ENCODE assay signal across 8 cellular contexts in the genomic region with DNA sequence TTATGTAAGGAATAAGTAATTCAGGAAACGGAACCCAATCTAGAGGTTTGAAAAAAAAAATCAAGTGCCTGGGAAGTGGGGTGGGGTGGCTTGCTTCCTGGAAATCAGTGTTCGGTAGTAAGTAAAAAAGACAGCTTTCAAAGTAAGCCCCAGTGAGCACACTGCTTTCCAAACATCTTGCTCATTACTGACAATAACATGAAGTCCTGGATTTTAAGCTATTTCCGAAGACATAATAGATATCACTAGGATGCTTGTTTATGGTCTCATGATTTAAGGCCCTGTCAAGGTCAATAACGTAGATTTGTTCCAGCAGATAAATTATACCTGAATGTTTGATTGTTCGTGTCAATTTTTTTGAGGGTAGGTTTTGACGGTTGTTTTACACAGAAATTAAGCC. TPM values are rescaled to one million over a fixed set of nuclear protein-coding genes. Genes with fewer than 3 reads are reported as not detected.
A peak's percentile ranks its signal among the peaks of the same experiment; 100 is the strongest.
DNase-seq lines count a peak whose midpoint lies in the region; ATAC-seq lines count a peak whose summit lies in the region.

No MANE protein-coding gene starts in this region.

- peak overlapping the region; percentile 52 for H3K9ac ChIP-seq in iPS-18a (ENCODE audit: low read length)
- peak overlapping the region; percentile 66 to 75 for H3K9ac ChIP-seq in stomach smooth muscle (ENCODE audit: low read length in 2 of 2)

- H3K4me3 ChIP-seq in iPS-18a (ENCODE audit: low read length) (peak overlapping the region; percentile 72), stomach smooth muscle (ENCODE audit: low read length in 2 of 2) (peak overlapping the region; percentile 79 to 85)

- DNase-seq in DMS 273 (lab: John Stamatoyannopoulos, UW; ENCODE audit: unreplicated experiment) (peak; percentile 27), DMS 273 treated with DMSO at 0.1 percent for 48 hours (lab: John Stamatoyannopoulos, UW) (no peak), GM03348 (ENCODE audit: low spot score) (no peak), NOMO-1 (lab: John Stamatoyannopoulos, UW; ENCODE audit: unreplicated experiment in 2 of 2) (no peak)
- peak; percentile 23 for DNase-seq in activated CD4-positive, alpha-beta memory T cell treated with anti-CD3 and anti-CD28 coated beads, Interleukin-2, amount 10 ng/mL, durations not matched to agents 7 days and 5 days

- H3K9me3 Mint-ChIP-seq in activated CD4-positive, alpha-beta memory T cell treated with anti-CD3 and anti-CD28 coated beads, Interleukin-2, amount 10 ng/mL, durations not matched to agents 7 days and 5 days: peaks cover 8% of the 10 kb centered on the region

- peaks cover 52% of the 10 kb centered on the region for H3K36me3 Mint-ChIP-seq in activated CD4-positive, alpha-beta memory T cell treated with anti-CD3 and anti-CD28 coated beads, Interleukin-2, amount 10 ng/mL, durations not matched to agents 7 days and 5 days (ENCODE audit: low read depth)

- H3K4me1 Mint-ChIP-seq in activated CD4-positive, alpha-beta memory T cell treated with anti-CD3 and anti-CD28 coated beads, Interleukin-2, amount 10 ng/mL, durations not matched to agents 7 days and 5 days: peaks cover 68% of the 10 kb centered on the region

- H3K9me3 ChIP-seq in iPS-18a (ENCODE audit: control insufficient read depth, low read depth, low read length): no peaks in the 10 kb centered on the region
- no peaks in the 10 kb centered on the region for H3K9me3 ChIP-seq in stomach smooth muscle (ENCODE audit: control insufficient read depth in 2 of 2, low read length in 2 of 2)

- CTCF ChIA-PET in activated CD4-positive, alpha-beta memory T cell treated with anti-CD3 and anti-CD28 coated beads, Interleukin-2, amount 10 ng/mL, durations not matched to agents 7 days and 5 days (lab: Charles Lee): interaction anchor here (0.8 to 2.3 kb wide), 3 partner anchors 14 to 46 kb away, joined by 3 to 15 read pairs (median 4); no protein-coding TSS in a partner anchor

- POLR2A ChIA-PET in activated CD4-positive, alpha-beta memory T cell treated with anti-CD3 and anti-CD28 coated beads, Interleukin-2, amount 10 ng/mL, durations not matched to agents 7 days and 5 days (lab: Charles Lee): interaction anchor here (1.0 to 5.1 kb wide), 9 partner anchors 11 to 1019 kb away, joined by 3 to 46 read pairs (median 6); a partner anchor contains a TSS

- peak overlapping the region; percentile 99 for H3K27ac Mint-ChIP-seq in activated CD4-positive, alpha-beta memory T cell treated with anti-CD3 and anti-CD28 coated beads, Interleukin-2, amount 10 ng/mL, durations not matched to agents 7 days and 5 days

- H3K36me3 ChIP-seq in iPS-18a (ENCODE audit: control insufficient read depth, low read depth, low read length): no peaks in the 10 kb centered on the region
- H3K36me3 ChIP-seq in stomach smooth muscle (ENCODE audit: control insufficient read depth in 2 of 2, insufficient read depth in 2 of 2, low read length in 2 of 2): no peaks in the 10 kb centered on the region

- no peak for ATAC-seq in GM19328 (IDR thresholded peaks at IDR 0.05; ENCODE audit: unreplicated experiment)

- no peaks in the 10 kb centered on the region for H3K27me3 Mint-ChIP-seq in activated CD4-positive, alpha-beta memory T cell treated with anti-CD3 and anti-CD28 coated beads, Interleukin-2, amount 10 ng/mL, durations not matched to agents 7 days and 5 days

- H3K4me1 ChIP-seq in iPS-18a (ENCODE audit: control insufficient read depth, low read depth, low read length): peaks cover 7% of the 10 kb centered on the region
- peaks cover 5% of the 10 kb centered on the region for H3K4me1 ChIP-seq in stomach smooth muscle (ENCODE audit: control insufficient read depth, insufficient read depth, low read length)

- H3K27me3 ChIP-seq in iPS-18a (ENCODE audit: control insufficient read depth, insufficient read depth, low read length) (peaks cover 22% of the 10 kb centered on the region), stomach smooth muscle (ENCODE audit: control insufficient read depth in 1 of 2, insufficient read depth in 2 of 2, low read length in 2 of 2) (no peaks in the 10 kb centered on the region)

- H3K4me3 Mint-ChIP-seq in activated CD4-positive, alpha-beta memory T cell treated with anti-CD3 and anti-CD28 coated beads, Interleukin-2, amount 10 ng/mL, durations not matched to agents 7 days and 5 days: peak overlapping the region; percentile 97

- H3K27ac ChIP-seq in iPS-18a (ENCODE audit: low read length): no peak overlapping the region
- H3K27ac ChIP-seq in stomach smooth muscle (ENCODE audit: low read length): peak overlapping the region; percentile 61

RNA-seq across cellular contexts. Expression of a gene that starts 1.3 kb away (rescaled TPM):
- 10 to 100 TPM; 43.2 to 48.5 TPM for total RNA-seq in activated CD4-positive, alpha-beta memory T cell treated with anti-CD3 and anti-CD28 coated beads, Interleukin-2, amount 10 ng/mL, durations not matched to agents 7 days and 5 days

RNA-seq across cellular contexts. Expression of a gene that starts 29.7 kb away (rescaled TPM):
- under 1 TPM; 0.15 to 0.18 TPM for total RNA-seq in activated CD4-positive, alpha-beta memory T cell treated with anti-CD3 and anti-CD28 coated beads, Interleukin-2, amount 10 ng/mL, durations not matched to agents 7 days and 5 days

Comparison
In these comparisons a context has a peak if more than half of its experiments do, and no peak if none do; other contexts are left out.
1. DNase-seq: peak in DMS 273 (single experiment) and activated CD4-positive, alpha-beta memory T cell treated with anti-CD3 and anti-CD28 coated beads, Interleukin-2, amount 10 ng/mL, durations not matched to agents 7 days and 5 days (single experiment); none in DMS 273 treated with DMSO at 0.1 percent for 48 hours (single experiment), GM03348 (single experiment) and NOMO-1 (0 of 2).